Comparison of ENCODE assay signal across 31 cellular contexts in the genomic region with DNA sequence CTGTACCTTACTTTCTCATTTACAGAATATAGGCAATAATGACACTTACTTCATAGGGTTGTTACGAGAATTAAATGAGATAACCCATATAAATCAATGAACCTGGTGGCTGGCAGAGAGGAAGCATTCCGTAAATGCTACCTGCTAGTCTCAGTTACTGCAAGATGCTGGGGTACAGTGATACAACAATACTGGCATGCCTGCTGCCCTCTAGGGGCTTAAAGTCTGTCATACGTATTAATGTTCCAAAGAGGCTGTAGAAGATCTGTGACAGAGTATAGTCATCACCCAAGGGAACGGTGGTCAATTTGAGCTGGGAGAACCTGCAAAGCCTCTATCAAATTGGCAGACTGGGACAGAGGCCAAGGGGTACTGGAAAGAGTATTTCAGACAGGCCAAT.
DNase-seq lines count a peak whose midpoint lies in the region; ATAC-seq and TF ChIP-seq lines count a peak whose summit lies in the region.
"Had no signal": no experiment of that assay in that cellular context is flagged by ENCODE, and none has a peak within 500 bp of the region (broad histone marks: within the 10 kb centered on the region; RNA-seq: fewer than 3 reads in every experiment).

No MANE protein-coding gene starts in this region.

- H3K36me3 ChIP-seq in DOHH2 (ENCODE audit: control insufficient read depth, low read length) (no peaks in the 10 kb centered on the region), HCT116 (ENCODE audit: control insufficient read depth in 1 of 2, insufficient read depth in 2 of 2, low read length in 2 of 2) (no peaks in the 10 kb centered on the region), mesendoderm (ENCODE audit: control insufficient read depth, insufficient read depth, low read length) (no peaks in the 10 kb centered on the region)
- no peaks in the 10 kb centered on the region for H3K36me3 ChIP-seq in CD4-positive, alpha-beta memory T cell (ENCODE audit: insufficient read depth, low read length)
- H3K36me3 ChIP-seq: left ventricle myocardium inferior, neutrophil, tibial artery had no signal

- ATAC-seq in HCT116: peak; percentile 69
- no peak for ATAC-seq in HG03439 (IDR thresholded peaks at IDR 0.05; ENCODE audit: unreplicated experiment)
- ATAC-seq in GM19455 (IDR thresholded peaks at IDR 0.05; ENCODE audit: unreplicated experiment): no peak
- ATAC-seq: activated naive CD8-positive, alpha-beta T cell treated with anti-CD3 and anti-CD28 coated beads, Interleukin-2, amount 50 U/mL, for 24 hours had no signal

- RAD21 ChIA-PET in HCT116 (lab: Charles Lee; ENCODE audit: low non-redundant PET in 1 of 2, low total read pairs in 2 of 2, uncharacterized antibody in 2 of 2, unreplicated experiment in 2 of 2): no interaction called here

- WGBS in mesendoderm (ENCODE audit: extremely low coverage, insufficient coverage, low lambda C conversion rate): no CpG with 5 or more reads among the region's 4 CpGs

- H3K9me3 ChIP-seq in DOHH2 (ENCODE audit: control insufficient read depth, insufficient read depth, low read length) (no peaks in the 10 kb centered on the region), HCT116 (ENCODE audit: control insufficient read depth in 1 of 2, insufficient read depth in 1 of 2, low read depth in 1 of 2, low read length in 2 of 2) (no peaks in the 10 kb centered on the region)
- H3K9me3 ChIP-seq in CD4-positive, alpha-beta memory T cell (ENCODE audit: control insufficient read depth in 1 of 2, low read length in 2 of 2): no peaks in the 10 kb centered on the region
- H3K9me3 ChIP-seq: Caco-2, left ventricle myocardium inferior, neutrophil, tibial artery had no signal

- H3K4me2 ChIP-seq in DOHH2 (ENCODE audit: low read length): no peak overlapping the region
- H3K4me2 ChIP-seq in HCT116 (ENCODE audit: low read length): no peak overlapping the region
- H3K4me2 ChIP-seq in mesendoderm (ENCODE audit: low read length): no peak overlapping the region

- no peak overlapping the region for H2BK15ac ChIP-seq in mesendoderm (replicated peaks; ENCODE audit: low read depth)

- H2AFZ ChIP-seq in HCT116 (ENCODE audit: low read depth, low read length, poor library complexity, severe bottlenecking): no peak overlapping the region

- H3K18ac ChIP-seq in mesendoderm (ENCODE audit: low read length): no peak overlapping the region

- H3K4me3 ChIP-seq in DOHH2 (ENCODE audit: low read length): no peak overlapping the region
- no peak overlapping the region for H3K4me3 ChIP-seq in HCT116 (replicated peaks in 1 of 2; ENCODE audit: low read depth in 1 of 2, low read length in 2 of 2)
- no peak overlapping the region for H3K4me3 ChIP-seq in mesendoderm (ENCODE audit: low read length)
- no peak overlapping the region for H3K4me3 ChIP-seq in CD4-positive, alpha-beta memory T cell (ENCODE audit: low read length in 2 of 2)
- H3K4me3 ChIP-seq: coronary artery, left ventricle myocardium inferior, SK-N-MC, tibial artery had no signal

- TF ChIP-seq RAD21 in HCT116 (IDR thresholded peaks at IDR 0.05; ENCODE audit: low read depth): 0 out of 2 replicates have a peak, but pooled peaks have one; percentile 3

- no peaks in the 10 kb centered on the region for H3K79me1 ChIP-seq in mesendoderm (ENCODE audit: low read length)

- no peak overlapping the region for H4K8ac ChIP-seq in mesendoderm (ENCODE audit: low read depth, low read length)

- no peak for TF ChIP-seq POLR2A in HCT116 (IDR thresholded peaks at IDR 0.05; ENCODE audit: borderline replicate concordance, extremely low read depth, insufficient read depth, insufficient read length)

- no peak overlapping the region for H3K56ac ChIP-seq in mesendoderm (ENCODE audit: low read length)

- H3K4me1 Mint-ChIP-seq in CD4-positive, alpha-beta memory T cell: no peaks in the 10 kb centered on the region
- H3K4me1 Mint-ChIP-seq: activated naive CD8-positive, alpha-beta T cell treated with anti-CD3 and anti-CD28 coated beads, Interleukin-2, amount 50 U/mL, for 24 hours had no signal

- CTCF ChIA-PET in HCT116 (lab: Charles Lee): no interaction called here
- CTCF ChIA-PET in CD4-positive, alpha-beta memory T cell (lab: Charles Lee; ENCODE audit: partially characterized antibody): no interaction called here

- H4K20me1 ChIP-seq in DOHH2 (ENCODE audit: control insufficient read depth, insufficient read depth, low read depth, low read length) (no peaks in the 10 kb centered on the region), HCT116 (ENCODE audit: insufficient read depth) (no peaks in the 10 kb centered on the region)

- POLR2A ChIA-PET in HCT116 (lab: Charles Lee): no interaction called here
- POLR2A ChIA-PET in CD4-positive, alpha-beta memory T cell (lab: Charles Lee; ENCODE audit: partially characterized antibody): no interaction called here

- H3K23ac ChIP-seq in mesendoderm (ENCODE audit: low read length): no peak overlapping the region

- DNase-seq in HCT116 (ENCODE audit: low read depth, low spot score) (no peak), OCI-M1 (lab: John Stamatoyannopoulos, UW) (peak; percentile 17), mesendoderm (peak; percentile 27)
- no peak for DNase-seq in CD4-positive, alpha-beta memory T cell
- DNase-seq: activated CD4-positive, alpha-beta T cell treated with anti-CD3 and anti-CD28 coated beads, Interleukin-2, amount 50 U/mL, for 4 hours; activated CD8-positive, alpha-beta memory T cell treated with anti-CD3 and anti-CD28 coated beads, Interleukin-2, amount 50 U/mL, for 4 hours; activated naive CD4-positive, alpha-beta T cell; activated naive CD8-positive, alpha-beta T cell treated with anti-CD3 and anti-CD28 coated beads, Interleukin-2, amount 50 U/mL, for 24 hours; C1 segment of cervical spinal cord; Caco-2; caudate nucleus; DMS53; effector memory CD4-positive, alpha-beta T cell; H7; islet precursor cell; KBM-7; left ventricle myocardium inferior; MM.1S; NCI-H1417 treated with DMSO at 0.1 percent for 48 hours; NCI-H2081 treated with DMSO at 0.1 percent for 48 hours; NCI-H345; NCI-H69; stimulated activated CD4-positive, alpha-beta T cell treated with anti-CD3 and anti-CD28 coated beads, Interleukin-4, amount 100 ng/mL, for 24 hours; tibial artery had no signal

- no peak overlapping the region for H2BK5ac ChIP-seq in mesendoderm (ENCODE audit: low read length)

- H3K4me3 Mint-ChIP-seq in CD4-positive, alpha-beta memory T cell: no peak overlapping the region
- H3K4me3 Mint-ChIP-seq: activated naive CD8-positive, alpha-beta T cell treated with anti-CD3 and anti-CD28 coated beads, Interleukin-2, amount 50 U/mL, for 24 hours; T-helper 1 cell treated with Interleukin-12 subunit alpha and Interleukin-12 subunit beta and Interleukin-4 antibody, amounts not matched to agents 30 μg/mL and 1 μg/mL, for 36 hours had no signal

- no peak overlapping the region for H3K27ac Mint-ChIP-seq in CD4-positive, alpha-beta memory T cell
- H3K27ac Mint-ChIP-seq: activated naive CD8-positive, alpha-beta T cell treated with anti-CD3 and anti-CD28 coated beads, Interleukin-2, amount 50 U/mL, for 24 hours; T-helper 1 cell treated with Interleukin-12 subunit alpha and Interleukin-12 subunit beta and Interleukin-4 antibody, amounts not matched to agents 30 μg/mL and 1 μg/mL, for 36 hours had no signal

- BruUV-seq in HCT116 (replicated peaks; lab: Mats Ljungman, UMichigan): no TSS peak

- H2AK5ac ChIP-seq in mesendoderm (ENCODE audit: low read length): no peak overlapping the region

- H3K9me3 Mint-ChIP-seq in CD4-positive, alpha-beta memory T cell: peaks cover 0 to 5% (median 0%) of the 10 kb centered on the region in 8 donors
- H3K9me3 Mint-ChIP-seq: activated naive CD8-positive, alpha-beta T cell treated with anti-CD3 and anti-CD28 coated beads, Interleukin-2, amount 50 U/mL, for 24 hours; T-helper 1 cell treated with Interleukin-12 subunit alpha and Interleukin-12 subunit beta and Interleukin-4 antibody, amounts not matched to agents 30 μg/mL and 1 μg/mL, for 36 hours had no signal

- H3K79me2 ChIP-seq in DOHH2 (ENCODE audit: control insufficient read depth, low read length) (no peaks in the 10 kb centered on the region), HCT116 (ENCODE audit: insufficient read depth, low read length) (no peaks in the 10 kb centered on the region), mesendoderm (ENCODE audit: control insufficient read depth, insufficient read depth, low read length) (no peaks in the 10 kb centered on the region)

- TF ChIP-seq CTCF in DOHH2 (IDR thresholded peaks at IDR 0.05; ENCODE audit: low read depth, low read length, poor library complexity, severe bottlenecking) (peak; percentile 26), HCT116 (IDR thresholded peaks at IDR 0.05 in 2 of 3, conservative IDR thresholded peaks at IDR 0.05 in 1 of 3; ENCODE audit: borderline replicate concordance in 1 of 3, insufficient read depth in 1 of 3, low read depth in 2 of 3, low read length in 2 of 3) (peak in 2 of 3 experiments; percentile 25 to 35; a peak in 2 of 6 replicates)

- H3K27me3 ChIP-seq in DOHH2 (ENCODE audit: control insufficient read depth, low read length): peaks cover 5% of the 10 kb centered on the region; the same call in 1 of the 2 replicates
- H3K27me3 ChIP-seq in HCT116 (ENCODE audit: insufficient read depth, low read length): peaks cover 29% of the 10 kb centered on the region
- no peaks in the 10 kb centered on the region for H3K27me3 ChIP-seq in mesendoderm (ENCODE audit: insufficient read depth, low read length, poor library complexity)
- no peaks in the 10 kb centered on the region for H3K27me3 ChIP-seq in CD4-positive, alpha-beta memory T cell (ENCODE audit: insufficient read depth, low read length)
- H3K27me3 ChIP-seq: neutrophil, tibial artery had no signal

- intact Hi-C loops in HCT116 (cut with micrococcal nuclease): no loop called here
- intact Hi-C loops in CD4-positive, alpha-beta memory T cell (cut with micrococcal nuclease): no loop called here

- no peaks in the 10 kb centered on the region for H3K36me3 Mint-ChIP-seq in CD4-positive, alpha-beta memory T cell

- no peak overlapping the region for H3K4ac ChIP-seq in mesendoderm (ENCODE audit: low read depth, low read length)

- H3K27me3 Mint-ChIP-seq in CD4-positive, alpha-beta memory T cell: peaks cover 0 to 3% of the 10 kb centered on the region in 2 donors

- H3K4me1 ChIP-seq in DOHH2 (ENCODE audit: control insufficient read depth, low read length): no peaks in the 10 kb centered on the region
- no peaks in the 10 kb centered on the region for H3K4me1 ChIP-seq in HCT116 (ENCODE audit: control insufficient read depth in 1 of 2, insufficient read depth in 2 of 2, low read length in 2 of 2)
- no peaks in the 10 kb centered on the region for H3K4me1 ChIP-seq in mesendoderm (ENCODE audit: control insufficient read depth, low read depth, low read length)
- H3K4me1 ChIP-seq in CD4-positive, alpha-beta memory T cell (ENCODE audit: insufficient read depth, low read length): no peaks in the 10 kb centered on the region
- H3K4me1 ChIP-seq: Caco-2, left ventricle myocardium inferior, tibial artery had no signal

- H3K27ac ChIP-seq in DOHH2 (ENCODE audit: low read depth, low read length) (no peak overlapping the region), HCT116 (ENCODE audit: low read depth, low read length) (no peak overlapping the region), mesendoderm (ENCODE audit: low read depth, low read length) (no peak overlapping the region)
- H3K27ac ChIP-seq in CD4-positive, alpha-beta memory T cell (ENCODE audit: low read depth, low read length): no peak overlapping the region
- H3K27ac ChIP-seq: coronary artery, left ventricle myocardium inferior, neutrophil, SK-N-MC, tibial artery had no signal

- H2BK120ac ChIP-seq in mesendoderm (ENCODE audit: low read depth, low read length): no peak overlapping the region

- no peak overlapping the region for H3K9ac ChIP-seq in HCT116 (ENCODE audit: low read length)
- no peak overlapping the region for H3K9ac ChIP-seq in mesendoderm (ENCODE audit: low read length)

- no peaks in the 10 kb centered on the region for H3F3A ChIP-seq in DOHH2 (ENCODE audit: control insufficient read depth, insufficient read depth)

- no peak overlapping the region for H4K5ac ChIP-seq in mesendoderm (ENCODE audit: low read length)

- H3K9me2 ChIP-seq in DOHH2 (replicated peaks; ENCODE audit: control insufficient read depth, low read length) (no peaks in the 10 kb centered on the region), HCT116 (ENCODE audit: insufficient read depth) (no peaks in the 10 kb centered on the region)

Comparison
In these comparisons a context has a peak if more than half of its experiments do, and no peak if none do; other contexts are left out.
1. DNase-seq: peak in OCI-M1 (single experiment) and mesendoderm (single experiment); none in HCT116 (single experiment) and CD4-positive, alpha-beta memory T cell (0 of 5).